31 cellular contexts compared by ENCODE assay signal in genomic region chr1:237270338-237270737, GRCh38.
"Had no signal": no experiment of that assay in that cellular context is flagged by ENCODE, and none has a peak within 500 bp of the region (broad histone marks: within the 10 kb centered on the region; RNA-seq: fewer than 3 reads in every experiment).

No MANE protein-coding gene starts in this region.

- ATAC-seq: PC-3, SK-N-SH treated with all-trans-retinoic acid at 6 μM for 48 hours had no signal

- H3K9me3 ChIP-seq: SJSA1 had no signal

- H3K27ac Mint-ChIP-seq: activated B cell treated with CpG ODN at 0.5 μM for 24 hours; activated CD4-positive, alpha-beta T cell treated with anti-CD3 and anti-CD28 coated beads, Interleukin-2, amount 10 ng/mL, durations not matched to agents 24 days and 14 days; activated CD8-positive, alpha-beta memory T cell treated with anti-CD3 and anti-CD28 coated beads, Interleukin-2, amount 10 ng/mL, durations not matched to agents 7 days and 5 days; activated naive CD4-positive, alpha-beta T cell treated with anti-CD3 and anti-CD28 coated beads for 36 hours; activated naive CD8-positive, alpha-beta T cell; activated T-cell treated with anti-CD3 and anti-CD28 coated beads, Interleukin-2, amount 50 U/mL, for 24 hours; activated T-helper 1 cell treated with anti-CD3 and anti-CD28 coated beads, Interleukin-12 subunit alpha, Interleukin-12 subunit beta, Interleukin-2, Interleukin-4 antibody, amounts not matched to agents 30 ng/mL and 10 ng/mL and 1 ng/mL, durations not matched to agents 14 hours and 24 hours and 36 hours had no signal

- H3K4me3 Mint-ChIP-seq: activated B cell treated with CpG ODN at 0.5 μM for 24 hours; activated CD4-positive, alpha-beta T cell treated with anti-CD3 and anti-CD28 coated beads, Interleukin-2, amount 10 ng/mL, durations not matched to agents 24 days and 14 days; activated CD8-positive, alpha-beta memory T cell treated with anti-CD3 and anti-CD28 coated beads, Interleukin-2, amount 10 ng/mL, durations not matched to agents 7 days and 5 days; activated naive CD4-positive, alpha-beta T cell treated with anti-CD3 and anti-CD28 coated beads for 36 hours; activated naive CD8-positive, alpha-beta T cell; activated T-cell treated with anti-CD3 and anti-CD28 coated beads, Interleukin-2, amount 50 U/mL, for 24 hours; activated T-helper 1 cell treated with anti-CD3 and anti-CD28 coated beads, Interleukin-12 subunit alpha, Interleukin-12 subunit beta, Interleukin-2, Interleukin-4 antibody, amounts not matched to agents 30 ng/mL and 10 ng/mL and 1 ng/mL, durations not matched to agents 14 hours and 24 hours and 36 hours had no signal

- DNase-seq: activated B cell treated with CpG ODN at 0.5 μM for 24 hours; activated CD4-positive, alpha-beta T cell treated with anti-CD3 and anti-CD28 coated beads for 1 hour; activated CD4-positive, alpha-beta T cell treated with anti-CD3 and anti-CD28 coated beads, Interleukin-2, amount 10 ng/mL, durations not matched to agents 24 days and 14 days; activated CD4-positive, alpha-beta T cell treated with anti-CD3 and anti-CD28 coated beads, Interleukin-2, amount 50 U/mL, for 48 hours; activated CD8-positive, alpha-beta memory T cell treated with anti-CD3 and anti-CD28 coated beads, Interleukin-2, amount 10 ng/mL, durations not matched to agents 7 days and 5 days; activated gamma-delta T cell; activated naive CD4-positive, alpha-beta T cell treated with anti-CD3 and anti-CD28 coated beads for 36 hours; activated T-cell treated with anti-CD3 and anti-CD28 coated beads, Interleukin-2, amount 50 U/mL, for 24 hours; amygdala; IMR-90; Kasumi-1; KBM-7; NCI-H1048; NCI-H1417; NCI-H1694; NCI-H2029; NCI-H2107; NCI-H2171 treated with DMSO at 0.1 percent for 48 hours; NCI-H345; NCI-H510A; NCI-H526 treated with DMSO at 0.1 percent for 48 hours; NCI-H82; NK-92 treated with Interleukin-12 subunit alpha and Interleukin-12 subunit beta, amount 100 ng/mL, for 24 hours; PC-3; SHP77; SW 1271; T-helper 9 cell had no signal

- H3K36me3 ChIP-seq: SJSA1 had no signal

- H3K4me1 ChIP-seq: SJSA1 had no signal

- H3K27ac ChIP-seq: SJSA1 had no signal

- H3K36me3 Mint-ChIP-seq: activated CD8-positive, alpha-beta memory T cell treated with anti-CD3 and anti-CD28 coated beads, Interleukin-2, amount 10 ng/mL, durations not matched to agents 7 days and 5 days; activated naive CD8-positive, alpha-beta T cell had no signal

- H3K4me3 ChIP-seq: SJSA1 had no signal

- H3K27me3 ChIP-seq: SJSA1 had no signal

- H3K4me1 Mint-ChIP-seq: activated B cell treated with CpG ODN at 0.5 μM for 24 hours; activated CD4-positive, alpha-beta T cell treated with anti-CD3 and anti-CD28 coated beads, Interleukin-2, amount 10 ng/mL, durations not matched to agents 24 days and 14 days had no signal

- H3K27me3 Mint-ChIP-seq: activated B cell treated with CpG ODN at 0.5 μM for 24 hours; activated CD4-positive, alpha-beta T cell treated with anti-CD3 and anti-CD28 coated beads, Interleukin-2, amount 10 ng/mL, durations not matched to agents 24 days and 14 days had no signal

- H3K9me3 Mint-ChIP-seq: activated B cell treated with CpG ODN at 0.5 μM for 24 hours; activated CD4-positive, alpha-beta T cell treated with anti-CD3 and anti-CD28 coated beads, Interleukin-2, amount 10 ng/mL, durations not matched to agents 24 days and 14 days; activated naive CD4-positive, alpha-beta T cell treated with anti-CD3 and anti-CD28 coated beads for 36 hours; activated T-cell treated with anti-CD3 and anti-CD28 coated beads, Interleukin-2, amount 50 U/mL, for 24 hours; activated T-helper 1 cell treated with anti-CD3 and anti-CD28 coated beads, Interleukin-12 subunit alpha, Interleukin-12 subunit beta, Interleukin-2, Interleukin-4 antibody, amounts not matched to agents 30 ng/mL and 10 ng/mL and 1 ng/mL, durations not matched to agents 14 hours and 24 hours and 36 hours had no signal
